In the genomic region with DNA sequence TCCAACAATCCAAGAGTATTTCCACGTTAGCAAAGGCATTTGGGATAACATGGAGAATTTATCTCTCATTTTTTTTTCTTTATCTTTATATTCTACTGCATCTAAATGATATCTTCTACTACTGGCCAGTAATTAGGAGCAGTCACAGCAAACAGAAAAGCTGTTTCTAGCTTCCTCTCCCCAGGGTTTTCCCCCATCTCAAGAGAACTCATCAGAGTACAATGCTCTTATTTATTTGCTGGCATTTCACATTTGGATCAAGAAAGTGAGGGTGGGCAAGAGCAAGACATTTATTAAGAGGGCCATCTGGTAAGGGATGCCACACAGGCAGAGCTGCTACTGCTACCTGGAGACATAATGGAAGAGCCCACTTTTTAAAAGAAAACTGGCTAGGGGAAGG, we compare ENCODE assay signal across 19 cellular contexts.
"Had no signal": no experiment of that assay in that cellular context is flagged by ENCODE, and none has a peak within 500 bp of the region (broad histone marks: within the 10 kb centered on the region; RNA-seq: fewer than 3 reads in every experiment).

No MANE protein-coding gene starts in this region.

- H3K27me3 ChIP-seq: MG63, SJSA1 had no signal

- DNase-seq: activated CD4-positive, alpha-beta T cell treated with anti-CD3 and anti-CD28 coated beads for 4 hours; activated CD8-positive, alpha-beta memory T cell treated with anti-CD3 and anti-CD28 coated beads, Interleukin-2, amount 50 U/mL, for 48 hours; activated CD8-positive, alpha-beta T cell treated with anti-CD3 and anti-CD28 coated beads, Interleukin-2, amount 10 ng/mL, durations not matched to agents 7 days and 5 days; activated T-cell treated with anti-CD3 and anti-CD28 coated beads, Interleukin-2, amount 50 U/mL, for 1 hour; aorta; MG63; MV-4-11; NCI-H1694 treated with DMSO at 0.1 percent for 48 hours; NCI-H2029 treated with DMSO at 0.1 percent for 48 hours; NCI-H226; PC-3; SHP77; T-cell; T-helper 2 cell had no signal

- H3K4me3 ChIP-seq: MG63, SJSA1 had no signal

- H3K27me3 Mint-ChIP-seq: activated naive CD4-positive, alpha-beta T cell treated with anti-CD3 and anti-CD28 coated beads, Interleukin-2, amount 50 U/mL, for 24 hours; central memory CD8-positive, alpha-beta T cell; T-cell had no signal

- ATAC-seq: activated CD4-positive, CD25-positive, alpha-beta regulatory T cell treated with anti-CD3 and anti-CD28 coated beads, Interleukin-2, amount 50 U/mL, for 24 hours; activated CD8-positive, alpha-beta T cell treated with anti-CD3 and anti-CD28 coated beads, Interleukin-2, amount 10 ng/mL, durations not matched to agents 7 days and 5 days; PC-3; T-cell had no signal

- H3K4me1 ChIP-seq: SJSA1 had no signal

- H3K9me3 ChIP-seq: MG63, SJSA1 had no signal

- H3K27ac ChIP-seq: SJSA1, VCaP had no signal

- H3K4me3 Mint-ChIP-seq: activated CD8-positive, alpha-beta T cell treated with anti-CD3 and anti-CD28 coated beads, Interleukin-2, amount 10 ng/mL, durations not matched to agents 7 days and 5 days; activated naive CD4-positive, alpha-beta T cell treated with anti-CD3 and anti-CD28 coated beads, Interleukin-2, amount 50 U/mL, for 24 hours; central memory CD8-positive, alpha-beta T cell; T-cell had no signal

- H3K36me3 Mint-ChIP-seq: activated naive CD4-positive, alpha-beta T cell treated with anti-CD3 and anti-CD28 coated beads, Interleukin-2, amount 50 U/mL, for 24 hours; T-cell had no signal

- H3K27ac Mint-ChIP-seq: activated CD8-positive, alpha-beta T cell treated with anti-CD3 and anti-CD28 coated beads, Interleukin-2, amount 10 ng/mL, durations not matched to agents 7 days and 5 days; activated naive CD4-positive, alpha-beta T cell treated with anti-CD3 and anti-CD28 coated beads, Interleukin-2, amount 50 U/mL, for 24 hours; T-cell had no signal

- H3K36me3 ChIP-seq: MG63, SJSA1 had no signal

- H3K4me1 Mint-ChIP-seq: activated naive CD4-positive, alpha-beta T cell treated with anti-CD3 and anti-CD28 coated beads, Interleukin-2, amount 50 U/mL, for 24 hours; central memory CD8-positive, alpha-beta T cell; T-cell had no signal
